Comparison of ENCODE assay signal across 14 cellular contexts in the genomic region with DNA sequence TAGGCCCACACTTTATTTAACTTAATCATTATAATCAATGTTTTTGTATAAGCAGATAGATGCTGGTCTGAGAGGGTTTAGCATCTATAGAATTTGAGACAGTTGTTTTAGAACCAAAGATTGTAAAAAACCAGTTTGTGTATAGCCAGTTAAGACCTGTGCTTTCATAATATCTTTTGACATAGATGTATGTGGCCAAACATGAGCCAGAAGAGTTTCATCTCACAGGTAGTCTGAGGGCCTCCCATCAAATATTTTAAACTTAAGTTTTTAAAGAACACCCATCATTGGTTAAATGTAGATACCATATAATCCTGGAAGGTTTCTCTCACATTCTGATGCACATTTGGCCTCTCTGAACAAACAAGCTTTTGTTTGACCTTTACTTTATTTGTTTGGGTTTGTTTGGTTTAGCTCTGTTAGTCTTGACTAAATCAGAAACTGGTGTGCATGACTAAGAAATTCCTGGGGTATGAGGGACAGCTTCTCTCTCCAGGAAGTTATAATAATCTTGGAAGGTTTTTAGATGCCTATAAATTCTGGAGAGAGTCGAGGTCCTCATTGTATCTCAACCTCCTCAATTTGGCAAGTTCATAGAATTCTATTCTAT. TPM values are rescaled to one million over a fixed set of nuclear protein-coding genes. Genes with fewer than 3 reads are reported as not detected.
DNase-seq lines count a peak whose midpoint lies in the region; TF ChIP-seq lines count a peak whose summit lies in the region.
"Had no signal": no experiment of that assay in that cellular context is flagged by ENCODE, and none has a peak within 500 bp of the region (broad histone marks: within the 10 kb centered on the region; RNA-seq: fewer than 3 reads in every experiment).

No MANE protein-coding gene starts in this region.

- 9 to 49% methylated on average over 1 of the region's 1 CpG for WGBS in sigmoid colon, 2 donors

- CTCF ChIA-PET in AG04449 (lab: Yijun Ruan, JAX), result interaction anchor here (1.4 to 6.3 kb wide), 7 partner anchors 10 to 564 kb away, joined by 4 to 48 read pairs (median 7); no protein-coding TSS in a partner anchor

- no peaks in the 10 kb centered on the region for H3K4me1 ChIP-seq in sigmoid colon
- no peaks in the 10 kb centered on the region for H3K4me1 ChIP-seq in ascending aorta

- intact Hi-C loops in sigmoid colon (cut with DNase I), result no loop called here
- intact Hi-C loops in ascending aorta (cut with DNase I), result no loop called here

- no peak for TF ChIP-seq EP300 in sigmoid colon (IDR thresholded peaks at IDR 0.05)

- H3K4me3 ChIP-seq in AG04449 (ENCODE audit: low read depth, low read length) (no peak overlapping the region), sigmoid colon (no peak overlapping the region), ascending aorta (no peak overlapping the region)

- H3K27ac ChIP-seq in sigmoid colon, result no peak overlapping the region
- H3K27ac ChIP-seq in ascending aorta, result no peak overlapping the region

- TF ChIP-seq CTCF in AG04449 (IDR thresholded peaks at IDR 0.05; ENCODE audit: insufficient read depth, low read length, missing control alignments) (no peak), sigmoid colon (IDR thresholded peaks at IDR 0.05) (no peak), ascending aorta (IDR thresholded peaks at IDR 0.05) (no peak)

- H3K9me3 ChIP-seq in sigmoid colon (no peaks in the 10 kb centered on the region), ascending aorta (no peaks in the 10 kb centered on the region)

- no peaks in the 10 kb centered on the region for H3K36me3 ChIP-seq in sigmoid colon
- no peaks in the 10 kb centered on the region for H3K36me3 ChIP-seq in ascending aorta

- no peak for TF ChIP-seq POLR2A in sigmoid colon (IDR thresholded peaks at IDR 0.05)

- H3K27me3 ChIP-seq in sigmoid colon, result no peaks in the 10 kb centered on the region
- H3K27me3 ChIP-seq in ascending aorta, result no peaks in the 10 kb centered on the region

- DNase-seq in AG04449 (ENCODE audit: low read depth, low spot score), result peak; percentile 34
- DNase-seq in HCEC 1CT, result peak; percentile 90
- peak; percentile 31 for DNase-seq in astrocyte of the hippocampus (ENCODE audit: low read depth, low spot score)
- DNase-seq in kidney tubule cell (ENCODE audit: low spot score), result peak; percentile 84
- DNase-seq in sigmoid colon, result no peak
- no peak for DNase-seq in NCI-H2107 treated with DMSO at 0.1 percent for 48 hours (lab: John Stamatoyannopoulos, UW; ENCODE audit: unreplicated experiment)
- no peak for DNase-seq in ascending aorta (ENCODE audit: low spot score in 2 of 2)
- DNase-seq in T-helper 2 cell, result no peak
- DNase-seq: activated CD4-positive, alpha-beta T cell treated with anti-CD3 and anti-CD28 coated beads, Interleukin-2, amount 50 U/mL, for 4 hours; activated naive CD4-positive, alpha-beta T cell treated with anti-CD3 and anti-CD28 coated beads for 36 hours; C1 segment of cervical spinal cord; effector memory CD4-positive, alpha-beta T cell; GF-D8; NCI-H1436 treated with DMSO at 0.1 percent for 48 hours had no signal

- POLR2A ChIA-PET in AG04449 (lab: Yijun Ruan, JAX), result no interaction called here

RNA-seq across cellular contexts. Expression of a gene that starts 58.0 kb away (rescaled TPM):
- total RNA-seq in sigmoid colon, result 1 to 10 TPM in 2 of 4 donors, under 1 TPM in 2; 0.71 to 4.4 (median 1.4) TPM
- polyA plus RNA-seq in sigmoid colon, result 10 to 100 TPM in 1 of 3 donors, 1 to 10 TPM in 2; 5.3 to 10.2 (median 6.3) TPM
- total RNA-seq in ascending aorta, result 3.6 TPM
- total RNA-seq: activated naive CD4-positive, alpha-beta T cell treated with anti-CD3 and anti-CD28 coated beads for 36 hours had no signal

Comparison
In these comparisons a context has a peak if more than half of its experiments do, and no peak if none do; other contexts are left out.
1. DNase-seq: peak in AG04449 (single experiment), HCEC 1CT (single experiment), astrocyte of the hippocampus (single experiment) and kidney tubule cell (single experiment); none in sigmoid colon (single experiment), NCI-H2107 treated with DMSO at 0.1 percent for 48 hours (single experiment), ascending aorta (0 of 2) and T-helper 2 cell (0 of 5).